1 cellular context compared by ENCODE assay signal in the genomic region with DNA sequence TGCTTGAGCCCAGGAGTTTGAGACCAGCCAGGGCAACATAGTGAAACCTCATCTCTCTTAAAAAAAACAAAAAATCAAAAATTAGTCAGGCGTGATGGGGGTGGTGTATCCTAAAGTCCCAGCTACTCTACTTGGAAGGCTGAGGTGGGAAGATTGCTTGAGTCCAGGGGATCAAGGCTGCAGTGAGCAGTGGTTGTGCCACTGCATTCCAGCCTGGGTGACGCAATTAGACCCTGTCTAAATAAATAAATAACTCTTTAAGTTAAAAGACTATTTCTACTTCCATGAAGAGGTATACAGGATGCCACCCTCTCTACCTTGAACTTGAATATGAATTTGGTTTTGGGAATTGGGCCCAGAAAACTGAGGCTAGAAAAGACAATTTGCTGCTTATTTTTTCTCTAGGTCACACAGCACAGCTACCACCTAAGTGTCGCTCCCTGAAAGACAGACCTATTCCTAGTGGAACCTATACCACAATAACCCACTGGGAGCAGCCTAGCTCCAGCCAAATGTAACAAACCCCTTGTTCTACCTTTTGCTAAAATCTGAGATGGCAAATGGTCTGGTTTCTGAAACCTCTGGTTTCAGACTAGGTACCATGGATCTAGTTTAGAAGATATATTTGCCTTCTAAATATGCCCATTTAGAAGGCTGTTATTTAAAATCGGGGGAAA.
TF ChIP-seq lines count a peak whose summit lies in the region.

No MANE protein-coding gene starts in this region.

TF ChIP-seq in H1, 55 proteins besides CTCF, POLR2A, EP300 and RAD21:
- no peak for TF ChIP-seq TEAD4 (IDR thresholded peaks at IDR 0.05; ENCODE audit: low read depth, low read length)
- no peak for TF ChIP-seq POU5F1 (IDR thresholded peaks at IDR 0.05; ENCODE audit: low read depth, low read length)
- TF ChIP-seq CEBPB (IDR thresholded peaks at IDR 0.05; ENCODE audit: low read depth, low read length) = peak; percentile 77
